ENCODE assay signal across 1 cellular context in the genomic region with DNA sequence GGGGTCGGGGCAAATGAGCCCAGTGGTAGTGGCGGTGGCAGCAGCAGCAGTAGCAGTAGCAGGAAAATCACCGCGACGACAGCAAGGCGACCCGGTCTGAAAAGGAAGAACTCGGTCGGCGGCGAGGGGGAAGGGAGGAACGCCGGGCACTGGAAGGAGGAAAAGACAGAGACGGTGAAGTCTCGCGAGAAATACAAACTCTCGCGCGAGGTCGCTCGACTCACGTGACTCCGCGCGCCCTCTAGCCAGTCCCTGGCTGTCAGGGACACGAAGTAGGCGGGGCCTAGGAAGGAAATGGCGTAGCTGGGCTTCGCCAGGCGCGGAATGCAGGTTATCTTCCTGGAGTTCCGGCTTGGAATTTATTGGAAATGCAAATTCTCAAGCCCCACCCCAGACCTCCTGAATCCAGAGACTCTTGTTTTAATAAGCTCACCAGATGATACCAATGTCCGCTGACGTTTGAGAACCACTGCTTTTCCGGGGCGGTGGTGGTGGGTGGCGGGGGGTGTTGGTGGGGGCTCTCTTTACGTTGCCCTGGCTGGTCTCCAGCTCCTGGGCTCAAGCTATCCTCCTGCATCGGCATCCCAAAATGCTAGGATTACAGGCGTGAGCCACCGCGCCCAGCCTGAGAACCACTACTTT.
TF ChIP-seq lines count a peak whose summit lies in the region.

A gene (minus strand): TSS at position 141 of the 642 bp plus-strand sequence. CDS start 1,333 bp downstream, outside the sequence.

TF ChIP-seq in K562, 482 proteins besides CTCF, POLR2A, EP300 and RAD21 (continued from another document and continues in another):
- TF ChIP-seq RUNX1 (IDR thresholded peaks at IDR 0.05; ENCODE audit: low read depth) (no peak), NELFE (IDR thresholded peaks at IDR 0.05; ENCODE audit: insufficient read depth, insufficient read length) (no peak), FOXJ2 (tag; IDR thresholded peaks at IDR 0.05) (no peak), SMC3 (conservative IDR thresholded peaks at IDR 0.05; ENCODE audit: insufficient read depth, low read depth, low read length) (no peak), TCF3 (CRISPR knock-in tag; IDR thresholded peaks at IDR 0.05) (no peak), SIN3B (IDR thresholded peaks at IDR 0.05; ENCODE audit: low read depth) (no peak), TSC22D4 (tag; IDR thresholded peaks at IDR 0.05) (no peak), NFYB (IDR thresholded peaks at IDR 0.05; ENCODE audit: extremely low read depth, insufficient read length) (no peak), MCM2 (IDR thresholded peaks at IDR 0.05; ENCODE audit: low read depth) (no peak), HDAC6 (IDR thresholded peaks at IDR 0.05; ENCODE audit: low read depth, low read length) (no peak), CREM (IDR thresholded peaks at IDR 0.05; ENCODE audit: low read depth) (peak; percentile 89), GATA2 (CRISPR knock-in tag; IDR thresholded peaks at IDR 0.05) (no peak), NFIX (CRISPR knock-in tag; IDR thresholded peaks at IDR 0.05; ENCODE audit: low read depth) (no peak), ELF4 (CRISPR knock-in tag; IDR thresholded peaks at IDR 0.05) (no peak), ZNF699 (CRISPR knock-in tag; IDR thresholded peaks at IDR 0.05; ENCODE audit: insufficient replicate concordance) (no peak), RFX7 (CRISPR knock-in tag; IDR thresholded peaks at IDR 0.05) (no peak), ZNF778 (CRISPR knock-in tag; IDR thresholded peaks at IDR 0.05) (no peak), HDAC3 (IDR thresholded peaks at IDR 0.05; ENCODE audit: borderline replicate concordance, partially characterized antibody) (no peak), ASH1L (IDR thresholded peaks at IDR 0.05; ENCODE audit: borderline replicate concordance, low read depth, partially characterized antibody) (no peak), FOXK2 (conservative IDR thresholded peaks at IDR 0.05 in 1 of 2, IDR thresholded peaks at IDR 0.05 in 1 of 2; ENCODE audit: low read depth in 2 of 2) (peak in 1 of 2 experiments; percentile 22; a peak in 1 of 4 replicates), CHD4 (IDR thresholded peaks at IDR 0.05; ENCODE audit: insufficient read depth, insufficient replicate concordance, low read depth, low read length, poor library complexity, severe bottlenecking) (no peak), ATF7 (IDR thresholded peaks at IDR 0.05) (peak; percentile 58; the same call in 1 of the 2 replicates), NR2C2 (CRISPR knock-in tag; IDR thresholded peaks at IDR 0.05) (no peak), NR2C2 (tag; IDR thresholded peaks at IDR 0.05) (peak; percentile 52; the same call in 1 of the 2 replicates), ESRRB (CRISPR knock-in tag; IDR thresholded peaks at IDR 0.05; ENCODE audit: borderline replicate concordance) (no peak), ZNF253 (CRISPR knock-in tag; conservative IDR thresholded peaks at IDR 0.05) (no peak), ZZZ3 (IDR thresholded peaks at IDR 0.05) (no peak), KAT7 (CRISPR knock-in tag; IDR thresholded peaks at IDR 0.05; ENCODE audit: borderline replicate concordance) (no peak), KDM5B (IDR thresholded peaks at IDR 0.05; ENCODE audit: insufficient replicate concordance, low read depth, low read length) (peak; percentile 76), TEAD4 (IDR thresholded peaks at IDR 0.05; ENCODE audit: low read length) (peak; percentile 78), TEAD4 (CRISPR knock-in tag; IDR thresholded peaks at IDR 0.05; ENCODE audit: borderline replicate concordance) (no peak), SLC30A9 (CRISPR knock-in tag; IDR thresholded peaks at IDR 0.05) (no peak), MECOM (CRISPR knock-in tag; IDR thresholded peaks at IDR 0.05) (no peak), SMARCE1 (IDR thresholded peaks at IDR 0.05) (no peak), SAFB (IDR thresholded peaks at IDR 0.05; ENCODE audit: borderline replicate concordance, low read depth, low read length) (no peak), ZNF133 (CRISPR knock-in tag; IDR thresholded peaks at IDR 0.05) (no peak), ETV6 (IDR thresholded peaks at IDR 0.05; ENCODE audit: borderline replicate concordance in 1 of 2, low read depth in 2 of 2, low read length in 1 of 2) (no peak), ETV6 (CRISPR knock-in tag; IDR thresholded peaks at IDR 0.05; ENCODE audit: borderline replicate concordance) (no peak)
- TF ChIP-seq, protein P1, sequence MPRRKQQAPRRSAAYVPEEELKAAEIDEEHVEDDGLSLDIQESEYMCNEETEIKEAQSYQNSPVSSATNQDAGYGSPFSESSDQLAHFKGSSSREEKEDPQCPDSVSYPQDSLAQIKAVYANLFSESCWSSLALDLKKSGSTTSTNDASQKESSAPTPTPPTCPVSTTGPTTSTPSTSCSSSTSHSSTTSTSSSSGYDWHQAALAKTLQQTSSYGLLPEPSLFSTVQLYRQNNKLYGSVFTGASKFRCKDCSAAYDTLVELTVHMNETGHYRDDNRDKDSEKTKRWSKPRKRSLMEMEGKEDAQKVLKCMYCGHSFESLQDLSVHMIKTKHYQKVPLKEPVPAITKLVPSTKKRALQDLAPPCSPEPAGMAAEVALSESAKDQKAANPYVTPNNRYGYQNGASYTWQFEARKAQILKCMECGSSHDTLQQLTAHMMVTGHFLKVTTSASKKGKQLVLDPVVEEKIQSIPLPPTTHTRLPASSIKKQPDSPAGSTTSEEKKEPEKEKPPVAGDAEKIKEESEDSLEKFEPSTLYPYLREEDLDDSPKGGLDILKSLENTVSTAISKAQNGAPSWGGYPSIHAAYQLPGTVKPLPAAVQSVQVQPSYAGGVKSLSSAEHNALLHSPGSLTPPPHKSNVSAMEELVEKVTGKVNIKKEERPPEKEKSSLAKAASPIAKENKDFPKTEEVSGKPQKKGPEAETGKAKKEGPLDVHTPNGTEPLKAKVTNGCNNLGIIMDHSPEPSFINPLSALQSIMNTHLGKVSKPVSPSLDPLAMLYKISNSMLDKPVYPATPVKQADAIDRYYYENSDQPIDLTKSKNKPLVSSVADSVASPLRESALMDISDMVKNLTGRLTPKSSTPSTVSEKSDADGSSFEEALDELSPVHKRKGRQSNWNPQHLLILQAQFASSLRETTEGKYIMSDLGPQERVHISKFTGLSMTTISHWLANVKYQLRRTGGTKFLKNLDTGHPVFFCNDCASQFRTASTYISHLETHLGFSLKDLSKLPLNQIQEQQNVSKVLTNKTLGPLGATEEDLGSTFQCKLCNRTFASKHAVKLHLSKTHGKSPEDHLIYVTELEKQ (CRISPR knock-in tag; IDR thresholded peaks at IDR 0.05): no peak
- TF ChIP-seq, protein P2, sequence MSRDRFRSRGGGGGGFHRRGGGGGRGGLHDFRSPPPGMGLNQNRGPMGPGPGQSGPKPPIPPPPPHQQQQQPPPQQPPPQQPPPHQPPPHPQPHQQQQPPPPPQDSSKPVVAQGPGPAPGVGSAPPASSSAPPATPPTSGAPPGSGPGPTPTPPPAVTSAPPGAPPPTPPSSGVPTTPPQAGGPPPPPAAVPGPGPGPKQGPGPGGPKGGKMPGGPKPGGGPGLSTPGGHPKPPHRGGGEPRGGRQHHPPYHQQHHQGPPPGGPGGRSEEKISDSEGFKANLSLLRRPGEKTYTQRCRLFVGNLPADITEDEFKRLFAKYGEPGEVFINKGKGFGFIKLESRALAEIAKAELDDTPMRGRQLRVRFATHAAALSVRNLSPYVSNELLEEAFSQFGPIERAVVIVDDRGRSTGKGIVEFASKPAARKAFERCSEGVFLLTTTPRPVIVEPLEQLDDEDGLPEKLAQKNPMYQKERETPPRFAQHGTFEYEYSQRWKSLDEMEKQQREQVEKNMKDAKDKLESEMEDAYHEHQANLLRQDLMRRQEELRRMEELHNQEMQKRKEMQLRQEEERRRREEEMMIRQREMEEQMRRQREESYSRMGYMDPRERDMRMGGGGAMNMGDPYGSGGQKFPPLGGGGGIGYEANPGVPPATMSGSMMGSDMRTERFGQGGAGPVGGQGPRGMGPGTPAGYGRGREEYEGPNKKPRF (IDR thresholded peaks at IDR 0.05; ENCODE audit: low read depth, low read length): no peak
- TF ChIP-seq, protein P3, sequence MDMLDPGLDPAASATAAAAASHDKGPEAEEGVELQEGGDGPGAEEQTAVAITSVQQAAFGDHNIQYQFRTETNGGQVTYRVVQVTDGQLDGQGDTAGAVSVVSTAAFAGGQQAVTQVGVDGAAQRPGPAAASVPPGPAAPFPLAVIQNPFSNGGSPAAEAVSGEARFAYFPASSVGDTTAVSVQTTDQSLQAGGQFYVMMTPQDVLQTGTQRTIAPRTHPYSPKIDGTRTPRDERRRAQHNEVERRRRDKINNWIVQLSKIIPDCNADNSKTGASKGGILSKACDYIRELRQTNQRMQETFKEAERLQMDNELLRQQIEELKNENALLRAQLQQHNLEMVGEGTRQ (CRISPR knock-in tag; IDR thresholded peaks at IDR 0.05): peak; percentile 94
- TF ChIP-seq, protein P4, sequence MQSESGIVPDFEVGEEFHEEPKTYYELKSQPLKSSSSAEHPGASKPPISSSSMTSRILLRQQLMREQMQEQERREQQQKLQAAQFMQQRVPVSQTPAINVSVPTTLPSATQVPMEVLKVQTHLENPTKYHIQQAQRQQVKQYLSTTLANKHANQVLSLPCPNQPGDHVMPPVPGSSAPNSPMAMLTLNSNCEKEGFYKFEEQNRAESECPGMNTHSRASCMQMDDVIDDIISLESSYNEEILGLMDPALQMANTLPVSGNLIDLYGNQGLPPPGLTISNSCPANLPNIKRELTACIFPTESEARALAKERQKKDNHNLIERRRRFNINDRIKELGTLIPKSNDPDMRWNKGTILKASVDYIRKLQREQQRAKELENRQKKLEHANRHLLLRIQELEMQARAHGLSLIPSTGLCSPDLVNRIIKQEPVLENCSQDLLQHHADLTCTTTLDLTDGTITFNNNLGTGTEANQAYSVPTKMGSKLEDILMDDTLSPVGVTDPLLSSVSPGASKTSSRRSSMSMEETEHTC (IDR thresholded peaks at IDR 0.05): no peak
- TF ChIP-seq, protein P5, sequence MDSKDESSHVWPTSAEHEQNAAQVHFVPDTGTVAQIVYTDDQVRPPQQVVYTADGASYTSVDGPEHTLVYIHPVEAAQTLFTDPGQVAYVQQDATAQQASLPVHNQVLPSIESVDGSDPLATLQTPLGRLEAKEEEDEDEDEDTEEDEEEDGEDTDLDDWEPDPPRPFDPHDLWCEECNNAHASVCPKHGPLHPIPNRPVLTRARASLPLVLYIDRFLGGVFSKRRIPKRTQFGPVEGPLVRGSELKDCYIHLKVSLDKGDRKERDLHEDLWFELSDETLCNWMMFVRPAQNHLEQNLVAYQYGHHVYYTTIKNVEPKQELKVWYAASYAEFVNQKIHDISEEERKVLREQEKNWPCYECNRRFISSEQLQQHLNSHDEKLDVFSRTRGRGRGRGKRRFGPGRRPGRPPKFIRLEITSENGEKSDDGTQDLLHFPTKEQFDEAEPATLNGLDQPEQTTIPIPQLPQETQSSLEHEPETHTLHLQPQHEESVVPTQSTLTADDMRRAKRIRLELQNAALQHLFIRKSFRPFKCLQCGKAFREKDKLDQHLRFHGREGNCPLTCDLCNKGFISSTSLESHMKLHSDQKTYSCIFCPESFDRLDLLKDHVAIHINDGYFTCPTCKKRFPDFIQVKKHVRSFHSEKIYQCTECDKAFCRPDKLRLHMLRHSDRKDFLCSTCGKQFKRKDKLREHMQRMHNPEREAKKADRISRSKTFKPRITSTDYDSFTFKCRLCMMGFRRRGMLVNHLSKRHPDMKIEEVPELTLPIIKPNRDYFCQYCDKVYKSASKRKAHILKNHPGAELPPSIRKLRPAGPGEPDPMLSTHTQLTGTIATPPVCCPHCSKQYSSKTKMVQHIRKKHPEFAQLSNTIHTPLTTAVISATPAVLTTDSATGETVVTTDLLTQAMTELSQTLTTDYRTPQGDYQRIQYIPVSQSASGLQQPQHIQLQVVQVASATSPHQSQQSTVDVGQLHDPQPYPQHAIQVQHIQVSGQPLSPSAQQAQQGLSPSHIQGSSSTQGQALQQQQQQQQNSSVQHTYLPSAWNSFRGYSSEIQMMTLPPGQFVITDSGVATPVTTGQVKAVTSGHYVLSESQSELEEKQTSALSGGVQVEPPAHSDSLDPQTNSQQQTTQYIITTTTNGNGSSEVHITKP (IDR thresholded peaks at IDR 0.05; ENCODE audit: partially characterized antibody): no peak
- TF ChIP-seq, protein P6, sequence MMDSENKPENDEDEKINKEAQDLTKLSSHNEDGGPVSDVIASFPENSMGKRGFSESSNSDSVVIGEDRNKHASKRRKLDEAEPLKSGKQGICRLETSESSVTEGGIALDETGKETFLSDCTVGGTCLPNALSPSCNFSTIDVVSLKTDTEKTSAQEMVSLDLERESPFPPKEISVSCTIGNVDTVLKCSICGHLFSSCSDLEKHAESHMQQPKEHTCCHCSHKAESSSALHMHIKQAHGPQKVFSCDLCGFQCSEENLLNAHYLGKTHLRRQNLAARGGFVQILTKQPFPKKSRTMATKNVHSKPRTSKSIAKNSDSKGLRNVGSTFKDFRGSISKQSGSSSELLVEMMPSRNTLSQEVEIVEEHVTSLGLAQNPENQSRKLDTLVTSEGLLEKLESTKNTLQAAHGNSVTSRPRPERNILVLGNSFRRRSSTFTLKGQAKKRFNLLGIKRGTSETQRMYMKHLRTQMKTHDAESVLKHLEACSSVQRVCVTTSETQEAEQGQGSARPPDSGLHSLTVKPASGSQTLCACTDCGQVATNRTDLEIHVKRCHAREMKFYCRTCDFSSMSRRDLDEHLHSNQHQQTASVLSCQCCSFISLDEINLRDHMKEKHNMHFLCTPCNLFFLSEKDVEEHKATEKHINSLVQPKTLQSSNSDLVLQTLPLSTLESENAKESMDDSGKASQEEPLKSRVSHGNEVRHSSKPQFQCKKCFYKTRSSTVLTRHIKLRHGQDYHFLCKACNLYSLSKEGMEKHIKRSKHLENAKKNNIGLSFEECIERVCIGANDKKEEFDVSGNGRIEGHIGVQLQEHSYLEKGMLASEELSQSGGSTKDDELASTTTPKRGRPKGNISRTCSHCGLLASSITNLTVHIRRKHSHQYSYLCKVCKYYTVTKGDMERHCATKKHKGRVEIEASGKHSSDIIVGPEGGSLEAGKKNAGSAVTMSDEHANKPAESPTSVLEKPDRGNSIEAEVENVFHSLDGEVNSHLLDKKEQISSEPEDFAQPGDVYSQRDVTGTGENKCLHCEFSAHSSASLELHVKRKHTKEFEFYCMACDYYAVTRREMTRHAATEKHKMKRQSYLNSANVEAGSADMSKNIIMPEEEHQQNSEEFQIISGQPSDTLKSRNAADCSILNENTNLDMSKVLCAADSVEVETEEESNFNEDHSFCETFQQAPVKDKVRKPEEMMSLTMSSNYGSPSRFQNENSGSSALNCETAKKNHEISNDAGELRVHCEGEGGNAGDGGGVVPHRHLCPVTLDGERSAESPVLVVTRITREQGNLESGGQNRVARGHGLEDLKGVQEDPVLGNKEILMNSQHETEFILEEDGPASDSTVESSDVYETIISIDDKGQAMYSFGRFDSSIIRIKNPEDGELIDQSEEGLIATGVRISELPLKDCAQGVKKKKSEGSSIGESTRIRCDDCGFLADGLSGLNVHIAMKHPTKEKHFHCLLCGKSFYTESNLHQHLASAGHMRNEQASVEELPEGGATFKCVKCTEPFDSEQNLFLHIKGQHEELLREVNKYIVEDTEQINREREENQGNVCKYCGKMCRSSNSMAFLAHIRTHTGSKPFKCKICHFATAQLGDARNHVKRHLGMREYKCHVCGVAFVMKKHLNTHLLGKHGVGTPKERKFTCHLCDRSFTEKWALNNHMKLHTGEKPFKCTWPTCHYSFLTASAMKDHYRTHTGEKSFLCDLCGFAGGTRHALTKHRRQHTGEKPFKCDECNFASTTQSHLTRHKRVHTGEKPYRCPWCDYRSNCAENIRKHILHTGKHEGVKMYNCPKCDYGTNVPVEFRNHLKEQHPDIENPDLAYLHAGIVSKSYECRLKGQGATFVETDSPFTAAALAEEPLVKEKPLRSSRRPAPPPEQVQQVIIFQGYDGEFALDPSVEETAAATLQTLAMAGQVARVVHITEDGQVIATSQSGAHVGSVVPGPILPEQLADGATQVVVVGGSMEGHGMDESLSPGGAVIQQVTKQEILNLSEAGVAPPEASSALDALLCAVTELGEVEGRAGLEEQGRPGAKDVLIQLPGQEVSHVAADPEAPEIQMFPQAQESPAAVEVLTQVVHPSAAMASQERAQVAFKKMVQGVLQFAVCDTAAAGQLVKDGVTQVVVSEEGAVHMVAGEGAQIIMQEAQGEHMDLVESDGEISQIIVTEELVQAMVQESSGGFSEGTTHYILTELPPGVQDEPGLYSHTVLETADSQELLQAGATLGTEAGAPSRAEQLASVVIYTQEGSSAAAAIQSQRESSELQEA (IDR thresholded peaks at IDR 0.05; ENCODE audit: low read depth): no peak
